8 cellular contexts compared by ENCODE assay signal in the genomic region with DNA sequence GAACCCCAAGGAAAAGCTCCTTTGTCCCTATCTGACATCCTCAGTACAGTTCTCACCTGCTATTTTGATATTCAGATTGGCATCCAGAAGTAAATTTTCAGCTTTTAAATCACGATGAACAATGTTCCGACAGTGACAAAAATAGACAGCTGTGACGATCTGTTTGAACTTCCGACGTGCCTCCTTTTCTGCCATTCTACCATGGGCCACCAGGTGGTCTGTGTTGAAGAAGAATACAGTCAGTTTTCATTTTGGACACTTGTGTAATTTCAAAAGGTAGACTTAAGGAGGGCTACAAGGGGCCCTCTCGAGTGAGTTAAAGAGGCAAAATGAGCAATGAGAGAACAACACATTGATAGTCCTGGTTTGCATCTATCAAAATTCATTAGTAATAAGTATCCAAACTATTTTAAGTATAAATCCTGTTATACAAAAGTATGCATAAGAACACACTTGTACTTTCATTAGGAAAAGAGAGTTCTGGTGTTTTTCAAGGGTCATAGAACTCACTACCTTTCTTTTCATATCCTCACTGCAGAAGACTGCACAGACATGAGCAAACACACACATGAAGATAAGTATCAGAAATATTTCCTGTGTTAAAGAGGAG.
DNase-seq lines count a peak whose midpoint lies in the region; ATAC-seq and TF ChIP-seq lines count a peak whose summit lies in the region.

No MANE protein-coding gene starts in this region.

- in situ Hi-C loops in ACHN (cut with HindIII; ENCODE audit: low pct_ligation_motif_present, low pct_unique_long_range_greater_than_20kb, low sequenced_read_pairs) = no loop called here
- in situ Hi-C loops in gastrocnemius medialis (cut with MboI; ENCODE audit: low sequenced_read_pairs in 4 of 4) = no loop called here

- no peak for TF ChIP-seq POLR2A in gastrocnemius medialis (IDR thresholded peaks at IDR 0.05)

- peak overlapping the region; percentile 82 to 92 (median 85) for H3K4me3 Mint-ChIP-seq in immature natural killer cell

- H3K27me3 ChIP-seq in gastrocnemius medialis = no peaks in the 10 kb centered on the region

- H3K36me3 ChIP-seq in gastrocnemius medialis = peaks cover 0 to 4% of the 10 kb centered on the region in 2 donors

- TF ChIP-seq CTCF in gastrocnemius medialis (IDR thresholded peaks at IDR 0.05 in 4 of 5, conservative IDR thresholded peaks at IDR 0.05 in 1 of 5) = peak in 2 of 5 experiments; percentile 11 to 43

- H3K36me3 Mint-ChIP-seq in immature natural killer cell = peaks cover 0 to 6% (median 3%) of the 10 kb centered on the region in 3 donors

- H3K4me1 ChIP-seq in gastrocnemius medialis = peaks cover 34 to 38% of the 10 kb centered on the region in 2 donors

- no peaks in the 10 kb centered on the region for H3K9me3 Mint-ChIP-seq in immature natural killer cell

- intact Hi-C loops in gastrocnemius medialis (cut with DNase I; ENCODE audit: low total_unique reads) = no loop called here

- peak overlapping the region; percentile 92 to 100 (median 96) for H3K27ac Mint-ChIP-seq in immature natural killer cell

- peaks cover 84 to 91% of the 10 kb centered on the region in 2 donors for H3K4me1 Mint-ChIP-seq in immature natural killer cell

- ATAC-seq in HG02678 (IDR thresholded peaks at IDR 0.05; ENCODE audit: unreplicated experiment) (no peak), GM21529 (IDR thresholded peaks at IDR 0.05; ENCODE audit: unreplicated experiment) (no peak), HG03175 (IDR thresholded peaks at IDR 0.05; ENCODE audit: unreplicated experiment) (no peak), gastrocnemius medialis (no peak)

- H3K27me3 Mint-ChIP-seq in immature natural killer cell (ENCODE audit: low read depth in 3 of 3) = peaks cover 0 to 8% (median 6%) of the 10 kb centered on the region in 3 donors

- no peak overlapping the region for H3K4me3 ChIP-seq in gastrocnemius medialis

- no peak overlapping the region for H3K27ac ChIP-seq in gastrocnemius medialis

- H3K9me3 ChIP-seq in gastrocnemius medialis = no peaks in the 10 kb centered on the region

- peak; percentile 43 for DNase-seq in ACHN
- peak; percentile 21 for DNase-seq in HT-29 (ENCODE audit: low spot score)
- peak; percentile 19 for DNase-seq in activated T-cell treated with anti-CD3 and anti-CD28 coated beads for 4 hours
- peak; percentile 53 to 62 (median 57) for DNase-seq in immature natural killer cell
- DNase-seq in gastrocnemius medialis = no peak

Comparison
In these comparisons a context has a peak if more than half of its experiments do, and no peak if none do; other contexts are left out.
1. DNase-seq: peak in ACHN (single experiment), HT-29 (single experiment), activated T-cell treated with anti-CD3 and anti-CD28 coated beads for 4 hours (single experiment) and immature natural killer cell (3 of 3); none in gastrocnemius medialis (0 of 2).